ENCODE assay signal across 1 cellular context in the genomic region with DNA sequence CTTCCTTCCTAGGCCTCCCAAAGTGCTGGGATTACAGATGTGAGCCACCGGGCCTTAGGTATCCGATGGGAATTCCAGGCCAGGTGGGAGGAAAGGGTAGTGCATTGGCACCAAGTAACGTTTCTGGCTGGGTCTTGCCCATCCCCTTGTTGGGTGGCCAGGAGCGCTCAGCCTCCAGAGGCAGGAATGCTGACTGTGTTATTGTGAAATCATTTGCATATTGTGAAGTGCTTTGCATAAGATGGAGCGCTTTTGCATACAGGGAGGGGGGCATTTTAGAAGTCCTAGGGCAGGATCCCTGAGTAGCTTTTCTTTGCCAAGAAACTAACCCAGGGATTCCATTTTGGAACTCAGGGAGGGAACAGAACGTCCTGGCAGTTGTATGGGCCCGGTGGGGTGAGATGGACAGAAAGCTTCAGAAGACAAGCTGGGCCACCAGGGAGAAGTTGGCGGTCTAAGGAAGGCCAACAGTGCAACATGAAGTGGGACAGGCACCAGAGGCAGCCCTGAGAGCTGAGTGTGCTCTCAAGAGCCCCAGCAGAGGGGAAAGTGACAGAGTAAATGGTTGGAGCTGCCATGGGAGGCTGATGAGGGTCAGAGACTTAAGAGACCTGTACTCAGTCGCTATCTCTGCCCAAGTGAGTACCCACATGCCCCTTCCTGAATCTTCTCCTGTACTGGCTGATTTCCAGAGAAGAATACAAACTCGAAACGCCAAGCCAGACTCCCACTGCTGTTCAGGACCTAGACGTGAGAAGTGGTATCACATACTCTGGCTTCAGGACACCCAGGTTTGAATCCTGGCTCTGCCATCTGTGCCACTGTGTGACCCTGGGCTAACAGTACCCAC.
TF ChIP-seq lines count a peak whose summit lies in the region.

No MANE protein-coding gene starts in this region.

TF ChIP-seq in endothelial cell of umbilical vein, 7 proteins besides CTCF, POLR2A, EP300 and RAD21:
- TF ChIP-seq MYC (IDR thresholded peaks at IDR 0.05; ENCODE audit: low read depth, low read length) (no peak), FOS (IDR thresholded peaks at IDR 0.05; ENCODE audit: borderline replicate concordance, insufficient read depth, low read length) (no peak), GATA2 (IDR thresholded peaks at IDR 0.05; ENCODE audit: insufficient read depth, insufficient read length, low read depth, low read length) (no peak), JUN (IDR thresholded peaks at IDR 0.05; ENCODE audit: borderline replicate concordance, insufficient read depth, insufficient read length, low read depth) (no peak), POLR2AphosphoS5 (IDR thresholded peaks at IDR 0.05; ENCODE audit: insufficient read depth, low read depth, low read length) (no peak), EZH2 (IDR thresholded peaks at IDR 0.05; ENCODE audit: borderline replicate concordance, low read depth, low read length, severe bottlenecking) (no peak)
- TF ChIP-seq, protein P1, sequence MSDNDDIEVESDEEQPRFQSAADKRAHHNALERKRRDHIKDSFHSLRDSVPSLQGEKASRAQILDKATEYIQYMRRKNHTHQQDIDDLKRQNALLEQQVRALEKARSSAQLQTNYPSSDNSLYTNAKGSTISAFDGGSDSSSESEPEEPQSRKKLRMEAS (IDR thresholded peaks at IDR 0.05; ENCODE audit: insufficient read depth, insufficient read length) = no peak
